In genomic region chr6:5840742-5841141, GRCh38 we compare ENCODE assay signal across 17 cellular contexts.
DNase-seq lines count a peak whose midpoint lies in the region; ATAC-seq and TF ChIP-seq lines count a peak whose summit lies in the region.
"Had no signal": no experiment of that assay in that cellular context is flagged by ENCODE, and none has a peak within 500 bp of the region (broad histone marks: within the 10 kb centered on the region; RNA-seq: fewer than 3 reads in every experiment).

No MANE protein-coding gene starts in this region.

- peaks cover 4% of the 10 kb centered on the region for H3K9me3 ChIP-seq in WERI-Rb-1 (ENCODE audit: severe bottlenecking)
- H3K9me3 ChIP-seq in hepatocyte (ENCODE audit: low read depth): no peaks in the 10 kb centered on the region
- peaks cover 2 to 12% of the 10 kb centered on the region in 2 donors for H3K9me3 ChIP-seq in breast epithelium
- H3K9me3 ChIP-seq in PC-3 (ENCODE audit: low read length): no peaks in the 10 kb centered on the region

- no peak overlapping the region for H3K9ac ChIP-seq in PC-3 (ENCODE audit: low read length)

- H3K36me3 ChIP-seq in WERI-Rb-1 (no peaks in the 10 kb centered on the region), hepatocyte (replicated peaks; ENCODE audit: insufficient read depth, low read depth) (no peaks in the 10 kb centered on the region), breast epithelium (no peaks in the 10 kb centered on the region), PC-3 (ENCODE audit: low read depth, low read length) (no peaks in the 10 kb centered on the region)

- peaks cover 3% of the 10 kb centered on the region for H3K9me3 Mint-ChIP-seq in stimulated activated effector memory CD8-positive, alpha-beta T cell treated with anti-CD3 and anti-CD28 coated beads, Interleukin-12 subunit alpha, Interleukin-12 subunit beta, amount 100 ng/mL, for 72 hours
- H3K9me3 Mint-ChIP-seq in effector memory CD8-positive, alpha-beta T cell: peaks cover 0 to 2% of the 10 kb centered on the region in 2 donors

- H3K4me2 ChIP-seq in hepatocyte (no peak overlapping the region), PC-3 (ENCODE audit: low read length) (no peak overlapping the region)

- POLR2A ChIA-PET in PC-3 (lab: Charles Lee; ENCODE audit: unreplicated experiment): no interaction called here

- no TSS peak for BruUV-seq in PC-3 (replicated peaks; lab: Mats Ljungman, UMichigan)

- 75% methylated on average over 6 of the region's 6 CpGs for WGBS in hepatocyte (ENCODE audit: low lambda C conversion rate, missing lambda C conversion rate)

- intact Hi-C loops in breast epithelium (cut with DNase I; ENCODE audit: low total_unique reads) (no loop called here), PC-3 (cut with micrococcal nuclease) (no loop called here)

- no peaks in the 10 kb centered on the region for H3K27me3 ChIP-seq in WERI-Rb-1 (ENCODE audit: insufficient read depth, low read depth, severe bottlenecking)
- H3K27me3 ChIP-seq in hepatocyte: peaks cover 10% of the 10 kb centered on the region
- no peaks in the 10 kb centered on the region for H3K27me3 ChIP-seq in breast epithelium
- H3K27me3 ChIP-seq in PC-3 (ENCODE audit: low read length): peaks cover 42% of the 10 kb centered on the region

- no peaks in the 10 kb centered on the region for H3K79me2 ChIP-seq in hepatocyte
- H3K79me2 ChIP-seq in PC-3 (ENCODE audit: low read length): no peaks in the 10 kb centered on the region

- H3K4me1 ChIP-seq in hepatocyte (ENCODE audit: insufficient read depth) (no peaks in the 10 kb centered on the region), breast epithelium (no peaks in the 10 kb centered on the region), PC-3 (ENCODE audit: insufficient read depth, low read length) (no peaks in the 10 kb centered on the region)

- no peak overlapping the region for H3K27ac Mint-ChIP-seq in stimulated activated effector memory CD8-positive, alpha-beta T cell treated with anti-CD3 and anti-CD28 coated beads, Interleukin-12 subunit alpha, Interleukin-12 subunit beta, amount 100 ng/mL, for 72 hours
- H3K27ac Mint-ChIP-seq in effector memory CD8-positive, alpha-beta T cell: no peak overlapping the region
- H3K27ac Mint-ChIP-seq: B cell had no signal

- H3K4me1 Mint-ChIP-seq in stimulated activated effector memory CD8-positive, alpha-beta T cell treated with anti-CD3 and anti-CD28 coated beads, Interleukin-12 subunit alpha, Interleukin-12 subunit beta, amount 100 ng/mL, for 72 hours: no peaks in the 10 kb centered on the region
- no peaks in the 10 kb centered on the region for H3K4me1 Mint-ChIP-seq in effector memory CD8-positive, alpha-beta T cell (ENCODE audit: low read depth in 2 of 2)
- H3K4me1 Mint-ChIP-seq: B cell had no signal

- H3K4me3 Mint-ChIP-seq in stimulated activated effector memory CD8-positive, alpha-beta T cell treated with anti-CD3 and anti-CD28 coated beads, Interleukin-12 subunit alpha, Interleukin-12 subunit beta, amount 100 ng/mL, for 72 hours: no peak overlapping the region
- H3K4me3 Mint-ChIP-seq in effector memory CD8-positive, alpha-beta T cell: no peak overlapping the region
- H3K4me3 Mint-ChIP-seq: B cell had no signal

- ATAC-seq in stimulated activated effector memory CD8-positive, alpha-beta T cell treated with anti-CD3 and anti-CD28 coated beads, Interleukin-12 subunit alpha, Interleukin-12 subunit beta, amount 100 ng/mL, for 72 hours: peak; percentile 37
- no peak for ATAC-seq in effector memory CD8-positive, alpha-beta T cell (replicated peaks)
- ATAC-seq in PC-3: no peak

- TF ChIP-seq POLR2A in breast epithelium (IDR thresholded peaks at IDR 0.05): no peak

- peaks cover 28 to 46% of the 10 kb centered on the region in 2 donors for H3K27me3 Mint-ChIP-seq in effector memory CD8-positive, alpha-beta T cell

- no peak overlapping the region for H3K27ac ChIP-seq in WERI-Rb-1
- H3K27ac ChIP-seq in hepatocyte: no peak overlapping the region
- H3K27ac ChIP-seq in breast epithelium: no peak overlapping the region
- H3K27ac ChIP-seq in PC-3 (ENCODE audit: low read length): no peak overlapping the region

- TF ChIP-seq CTCF in WERI-Rb-1 (IDR thresholded peaks at IDR 0.05; ENCODE audit: low read depth, low read length) (no peak), hepatocyte (IDR thresholded peaks at IDR 0.05; ENCODE audit: poor library complexity) (no peak), breast epithelium (IDR thresholded peaks at IDR 0.05) (no peak), PC-3 (conservative IDR thresholded peaks at IDR 0.05; ENCODE audit: low read depth, low read length) (no peak)

- H3K9me2 ChIP-seq in hepatocyte (replicated peaks; ENCODE audit: insufficient read depth) (no peaks in the 10 kb centered on the region), PC-3 (replicated peaks; ENCODE audit: low read length) (no peaks in the 10 kb centered on the region)

- DNase-seq in NCI-H2227 (lab: John Stamatoyannopoulos, UW; ENCODE audit: unreplicated experiment): peak; percentile 27
- DNase-seq in NCI-H2227 treated with DMSO at 0.1 percent for 48 hours (lab: John Stamatoyannopoulos, UW): no peak
- DNase-seq in WERI-Rb-1: peak; percentile 71
- DNase-seq in hepatocyte (ENCODE audit: low spot score): peak; percentile 2
- DNase-seq in stimulated activated effector memory CD8-positive, alpha-beta T cell treated with anti-CD3 and anti-CD28 coated beads, Interleukin-12 subunit alpha, Interleukin-12 subunit beta, amount 100 ng/mL, for 72 hours (ENCODE audit: low spot score in 2 of 2): no peak
- DNase-seq in breast epithelium (ENCODE audit: low spot score in 2 of 2): no peak
- DNase-seq in effector memory CD8-positive, alpha-beta T cell: no peak
- no peak for DNase-seq in PC-3
- DNase-seq: 8988T, DMS79 treated with DMSO at 0.1 percent for 48 hours, H7, NCI-H1417, NCI-H187 treated with DMSO at 0.1 percent for 48 hours, NCI-H446, NCI-H526 treated with DMSO at 0.1 percent for 48 hours, SHP77 had no signal

- H3F3A ChIP-seq in PC-3 (ENCODE audit: low read length, unreplicated experiment): no peaks in the 10 kb centered on the region

- H3K36me3 Mint-ChIP-seq in stimulated activated effector memory CD8-positive, alpha-beta T cell treated with anti-CD3 and anti-CD28 coated beads, Interleukin-12 subunit alpha, Interleukin-12 subunit beta, amount 100 ng/mL, for 72 hours: no peaks in the 10 kb centered on the region
- no peaks in the 10 kb centered on the region for H3K36me3 Mint-ChIP-seq in effector memory CD8-positive, alpha-beta T cell (ENCODE audit: insufficient read depth)

- H3K4me3 ChIP-seq in WERI-Rb-1 (ENCODE audit: low read depth, low read length) (no peak overlapping the region), hepatocyte (no peak overlapping the region), breast epithelium (no peak overlapping the region), PC-3 (ENCODE audit: low read length) (no peak overlapping the region)

- H2AFZ ChIP-seq in hepatocyte (no peak overlapping the region), PC-3 (ENCODE audit: low read length) (no peak overlapping the region)

- CTCF ChIA-PET in PC-3 (lab: Charles Lee): no interaction called here

- H4K20me1 ChIP-seq in hepatocyte (ENCODE audit: insufficient read depth, poor library complexity, severe bottlenecking) (no peaks in the 10 kb centered on the region), PC-3 (ENCODE audit: low read length) (no peaks in the 10 kb centered on the region)

Comparison
In these comparisons a context has a peak if more than half of its experiments do, and no peak if none do; other contexts are left out.
1. DNase-seq: peak in NCI-H2227 (single experiment), WERI-Rb-1 (single experiment) and hepatocyte (single experiment); none in NCI-H2227 treated with DMSO at 0.1 percent for 48 hours (single experiment), stimulated activated effector memory CD8-positive, alpha-beta T cell treated with anti-CD3 and anti-CD28 coated beads, Interleukin-12 subunit alpha, Interleukin-12 subunit beta, amount 100 ng/mL, for 72 hours (0 of 2), breast epithelium (0 of 2), effector memory CD8-positive, alpha-beta T cell (0 of 3) and PC-3 (single experiment).